Comparison of ENCODE assay signal across 8 cellular contexts in the genomic region with DNA sequence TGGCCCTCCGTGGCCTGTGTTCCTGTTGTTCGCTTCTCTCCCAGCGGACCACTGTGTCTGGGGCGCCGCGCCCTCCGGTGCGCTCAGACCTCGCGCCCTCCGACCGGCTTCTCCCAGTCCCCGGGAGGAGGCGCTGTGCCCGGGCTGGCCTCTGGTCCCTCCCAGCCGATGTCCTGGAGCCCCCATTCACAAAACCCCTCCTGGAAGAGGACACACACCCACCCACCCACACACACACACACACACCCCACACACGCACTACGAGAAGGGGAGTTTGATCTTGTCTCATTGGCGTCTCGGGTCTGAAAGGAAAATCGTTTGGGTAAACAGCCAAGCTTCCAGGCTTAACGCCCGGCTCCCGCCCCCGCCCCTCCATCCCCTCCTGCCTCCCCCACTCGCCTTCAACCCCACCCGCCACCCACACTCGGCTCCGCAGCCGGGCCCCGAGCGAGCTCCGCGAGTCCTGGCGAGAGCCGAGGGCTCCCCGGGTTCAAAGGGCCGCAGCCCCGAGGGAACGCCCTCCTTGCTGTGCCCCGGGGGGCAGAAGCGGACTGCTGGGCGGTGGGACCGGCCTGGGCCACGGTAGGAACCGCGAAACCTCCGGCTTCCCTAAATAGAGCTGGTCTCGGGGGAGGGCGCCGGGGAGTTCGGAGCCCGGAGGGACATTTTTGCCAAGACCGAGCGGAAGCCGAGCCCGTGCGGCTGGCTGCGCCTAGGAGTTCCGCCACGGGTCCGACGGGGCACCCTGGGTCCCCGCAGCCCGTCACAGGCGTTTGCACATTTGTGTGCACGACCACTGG. TPM values are rescaled to one million over a fixed set of nuclear protein-coding genes. Genes with fewer than 3 reads are reported as not detected.
DNase-seq lines count a peak whose midpoint lies in the region; ATAC-seq and TF ChIP-seq lines count a peak whose summit lies in the region.

No MANE protein-coding gene starts in this region.

- no peaks in the 10 kb centered on the region for H3K36me3 Mint-ChIP-seq in activated CD8-positive, alpha-beta T cell treated with anti-CD3 and anti-CD28 coated beads for 36 hours (ENCODE audit: low read depth)

- peaks cover 29% of the 10 kb centered on the region for H3K36me3 ChIP-seq in neuron (ENCODE audit: insufficient read depth, low read length)

- no peak overlapping the region for H2AFZ ChIP-seq in neuron (ENCODE audit: low read depth, low read length)

- peaks cover 71% of the 10 kb centered on the region for H3K27me3 Mint-ChIP-seq in activated CD8-positive, alpha-beta T cell treated with anti-CD3 and anti-CD28 coated beads for 36 hours

- peaks cover 19% of the 10 kb centered on the region for H3K4me1 Mint-ChIP-seq in activated CD8-positive, alpha-beta T cell treated with anti-CD3 and anti-CD28 coated beads for 36 hours (ENCODE audit: low read depth)

- POLR2A ChIA-PET in activated CD8-positive, alpha-beta T cell treated with anti-CD3 and anti-CD28 coated beads for 36 hours (lab: Charles Lee), result interaction anchor here (0.7 to 1.0 kb wide), 2 partner anchors 11 to 78 kb away, joined by 3 read pairs; no protein-coding TSS in a partner anchor

- intact Hi-C loops in activated CD8-positive, alpha-beta T cell treated with anti-CD3 and anti-CD28 coated beads for 36 hours (cut with micrococcal nuclease), result no loop called here

- H3K4me3 Mint-ChIP-seq in activated CD8-positive, alpha-beta T cell treated with anti-CD3 and anti-CD28 coated beads for 36 hours, result no peak overlapping the region

- H3K4me3 ChIP-seq in AG10803 (ENCODE audit: low read length) (peak overlapping the region; percentile 72), foreskin fibroblast (ENCODE audit: low read depth in 1 of 2, low read length in 2 of 2) (peak overlapping the region; percentile 55 to 69), neuron (ENCODE audit: low read length) (peak overlapping the region; percentile 17)

- no peak overlapping the region for H3K27ac Mint-ChIP-seq in activated CD8-positive, alpha-beta T cell treated with anti-CD3 and anti-CD28 coated beads for 36 hours

- CTCF ChIA-PET in activated CD8-positive, alpha-beta T cell treated with anti-CD3 and anti-CD28 coated beads for 36 hours (lab: Charles Lee), result no interaction called here

- H3K27me3 ChIP-seq in neuron (ENCODE audit: insufficient read depth, low read length), result no peaks in the 10 kb centered on the region

- DNase-seq in AG10803 (ENCODE audit: low read depth) (no peak), RPMI7951 (ENCODE audit: low read depth) (peak; percentile 51), foreskin fibroblast (peak in 1 of 2 donors; percentile 73), SW 1271 (lab: John Stamatoyannopoulos, UW) (no peak)
- DNase-seq in activated T-cell treated with anti-CD3 and anti-CD28 coated beads, Interleukin-2, amount 50 U/mL, for 1 hour, result no peak
- DNase-seq in activated CD8-positive, alpha-beta T cell treated with anti-CD3 and anti-CD28 coated beads for 36 hours, result no peak

- H3K9me3 ChIP-seq in neuron (ENCODE audit: low read length), result no peaks in the 10 kb centered on the region

- peak; percentile 49 for TF ChIP-seq CTCF in AG10803 (conservative IDR thresholded peaks at IDR 0.05; ENCODE audit: low read length)
- TF ChIP-seq CTCF in foreskin fibroblast (IDR thresholded peaks at IDR 0.05; ENCODE audit: low read depth, low read length), result peak; percentile 45
- no peak for TF ChIP-seq CTCF in activated CD8-positive, alpha-beta T cell treated with anti-CD3 and anti-CD28 coated beads for 36 hours (IDR thresholded peaks at IDR 0.05)

- H3K4me1 ChIP-seq in neuron (ENCODE audit: insufficient read depth, low read length), result peaks cover 51% of the 10 kb centered on the region

- no peak for ATAC-seq in HG02588 (IDR thresholded peaks at IDR 0.05; ENCODE audit: unreplicated experiment)
- ATAC-seq in activated CD8-positive, alpha-beta T cell treated with anti-CD3 and anti-CD28 coated beads for 36 hours, result no peak

- H3K9me3 Mint-ChIP-seq in activated CD8-positive, alpha-beta T cell treated with anti-CD3 and anti-CD28 coated beads for 36 hours, result no peaks in the 10 kb centered on the region

RNA-seq across cellular contexts. Expression of gene NR2F2, which starts 23.6 kb away (rescaled TPM):
- 13.2 and 18.7 TPM in 2 replicates for total RNA-seq in RPMI7951 (2014; rRNA removed; shearing (Covaris generic))
- not detected for total RNA-seq in activated CD8-positive, alpha-beta T cell treated with anti-CD3 and anti-CD28 coated beads for 36 hours

Comparison
In these comparisons a context has a peak if more than half of its experiments do, and no peak if none do; other contexts are left out.
1. H3K4me3 ChIP-seq: peak in every context shown above with its lines; median percentile 72 in AG10803; 62 in foreskin fibroblast; 17 in neuron.
2. RNA of gene NR2F2, which starts 23.6 kb away (total RNA-seq): 13.2 to 18.7 TPM in RPMI7951; not detected in activated CD8-positive, alpha-beta T cell treated with anti-CD3 and anti-CD28 coated beads for 36 hours; every median in the first group is over 10 times any median in the second.